Comparison of ENCODE assay signal across 10 cellular contexts in the genomic region with DNA sequence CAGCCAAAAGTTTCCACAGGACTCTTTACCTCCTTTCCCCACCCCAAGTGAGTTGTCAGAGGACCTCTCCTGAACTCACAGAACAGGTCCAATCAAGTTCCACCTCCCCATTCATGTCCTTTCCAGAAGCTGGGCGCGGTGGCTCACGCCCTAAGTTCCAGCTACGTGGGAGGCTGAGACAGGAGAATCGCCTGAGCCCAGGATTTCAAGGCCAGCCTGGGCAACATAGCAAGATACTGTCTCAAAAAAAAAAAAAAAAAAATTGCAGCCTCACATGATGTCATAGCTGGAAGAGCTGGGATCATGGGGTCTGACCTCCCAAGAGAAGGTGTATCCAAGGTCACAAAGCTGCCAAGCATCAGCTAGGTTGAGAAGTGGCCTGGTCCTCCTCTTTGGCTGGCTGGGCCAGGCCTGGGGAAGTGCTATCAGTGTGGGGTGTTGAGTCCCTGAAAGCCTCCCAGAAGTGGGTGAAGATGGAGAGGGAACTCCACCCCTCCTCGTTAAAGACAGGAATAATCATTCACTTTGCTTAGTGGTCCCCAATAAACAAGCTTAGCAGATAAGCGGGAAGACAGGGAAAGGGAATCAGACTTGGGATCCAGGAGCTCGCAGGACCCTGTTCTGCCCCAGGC. TPM values are rescaled to one million over a fixed set of nuclear protein-coding genes. Genes with fewer than 3 reads are reported as not detected.
DNase-seq lines count a peak whose midpoint lies in the region; ATAC-seq and TF ChIP-seq lines count a peak whose summit lies in the region.
"Had no signal": no experiment of that assay in that cellular context is flagged by ENCODE, and none has a peak within 500 bp of the region (broad histone marks: within the 10 kb centered on the region; RNA-seq: fewer than 3 reads in every experiment).

No MANE protein-coding gene starts in this region.

- H3K4me1 ChIP-seq in upper lobe of right lung = peaks cover 41% of the 10 kb centered on the region

- no peaks in the 10 kb centered on the region for H3K36me3 ChIP-seq in upper lobe of right lung

- H3K4me3 ChIP-seq in coronary artery (peak overlapping the region; percentile 35), upper lobe of right lung (no peak overlapping the region)

- no peak overlapping the region for H3K4me3 Mint-ChIP-seq in nephron progenitor cell
- H3K4me3 Mint-ChIP-seq: B cell had no signal

- peak overlapping the region; percentile 30 to 67 for H3K27ac Mint-ChIP-seq in activated naive CD4-positive, alpha-beta T cell treated with anti-CD3 and anti-CD28 coated beads, Interleukin-2, amount 50 U/mL, for 72 hours
- peak overlapping the region; percentile 99 for H3K27ac Mint-ChIP-seq in nephron progenitor cell
- H3K27ac Mint-ChIP-seq: B cell had no signal

- no peak for TF ChIP-seq CTCF in coronary artery (IDR thresholded peaks at IDR 0.05)
- TF ChIP-seq CTCF in nephron progenitor cell (IDR thresholded peaks at IDR 0.05) = no peak
- no peak for TF ChIP-seq CTCF in upper lobe of right lung (IDR thresholded peaks at IDR 0.05)

- peaks cover 2% of the 10 kb centered on the region for H3K27me3 Mint-ChIP-seq in nephron progenitor cell (ENCODE audit: low read depth, poor library complexity)
- H3K27me3 Mint-ChIP-seq: B cell had no signal

- no peaks in the 10 kb centered on the region for H3K9me3 ChIP-seq in upper lobe of right lung

- intact Hi-C loops in upper lobe of right lung (cut with DNase I) = no loop called here

- no peaks in the 10 kb centered on the region for H3K9me3 Mint-ChIP-seq in activated naive CD4-positive, alpha-beta T cell treated with anti-CD3 and anti-CD28 coated beads, Interleukin-2, amount 50 U/mL, for 72 hours
- H3K9me3 Mint-ChIP-seq in nephron progenitor cell = no peaks in the 10 kb centered on the region

- no peak for ATAC-seq in activated naive CD4-positive, alpha-beta T cell treated with anti-CD3 and anti-CD28 coated beads, Interleukin-2, amount 50 U/mL, for 72 hours
- no peak for ATAC-seq in upper lobe of right lung

- H3K27me3 ChIP-seq in upper lobe of right lung = no peaks in the 10 kb centered on the region

- no peak for DNase-seq in activated naive CD4-positive, alpha-beta T cell treated with anti-CD3 and anti-CD28 coated beads, Interleukin-2, amount 50 U/mL, for 72 hours (ENCODE audit: low spot score in 2 of 2)
- DNase-seq in activated naive CD4-positive, alpha-beta T cell treated with Interleukin-2 at 50 U/mL for 16 hours = no peak
- DNase-seq in coronary artery (ENCODE audit: low spot score) (peak; percentile 72), nephron progenitor cell (no peak), upper lobe of right lung (no peak), NCI-H774 (lab: John Stamatoyannopoulos, UW) (no peak), GOT3 (lab: John Stamatoyannopoulos, UW) (no peak), DMS153 treated with DMSO at 0.1 percent for 48 hours (lab: John Stamatoyannopoulos, UW; ENCODE audit: unreplicated experiment) (no peak)
- DNase-seq: activated CD8-positive, alpha-beta memory T cell treated with anti-CD3 and anti-CD28 coated beads, Interleukin-2, amount 50 U/mL, for 48 hours had no signal

- H3K4me1 Mint-ChIP-seq in nephron progenitor cell = peaks cover 47% of the 10 kb centered on the region

- H3K27ac ChIP-seq in coronary artery = peak overlapping the region; percentile 88 to 89
- H3K27ac ChIP-seq in upper lobe of right lung = peak overlapping the region; percentile 55

- H3K36me3 Mint-ChIP-seq in activated naive CD4-positive, alpha-beta T cell treated with anti-CD3 and anti-CD28 coated beads, Interleukin-2, amount 50 U/mL, for 72 hours = no peaks in the 10 kb centered on the region
- H3K36me3 Mint-ChIP-seq in nephron progenitor cell (ENCODE audit: low read depth) = peaks cover 20% of the 10 kb centered on the region

RNA-seq across cellular contexts. Expression of a gene that starts 5.5 kb away (rescaled TPM):
- total RNA-seq in activated naive CD4-positive, alpha-beta T cell treated with anti-CD3 and anti-CD28 coated beads, Interleukin-2, amount 50 U/mL, for 72 hours = 10 to 100 TPM; 23.4 to 31.9 TPM
- 32.7 TPM for total RNA-seq in upper lobe of right lung
